8 cellular contexts compared by ENCODE assay signal in genomic region chr2:113891265-113891959, GRCh38. TPM values are rescaled to one million over a fixed set of nuclear protein-coding genes. Genes with fewer than 3 reads are reported as not detected.
A peak's percentile ranks its signal among the peaks of the same experiment; 100 is the strongest.
DNase-seq lines count a peak whose midpoint lies in the region; ATAC-seq lines count a peak whose summit lies in the region.

No MANE protein-coding gene starts in this region.

- peak overlapping the region; percentile 93 for H3K4me3 ChIP-seq in iPS-15b (ENCODE audit: low read depth, low read length)

- H3K4me3 Mint-ChIP-seq in activated T-helper 1 cell treated with anti-CD3 and anti-CD28 coated beads, Interleukin-12 subunit alpha, Interleukin-12 subunit beta, Interleukin-2, Interleukin-4 antibody, amounts not matched to agents 30 ng/mL and 10 ng/mL and 1 ng/mL, durations not matched to agents 14 hours and 24 hours and 36 hours: peak overlapping the region; percentile 100
- peak overlapping the region; percentile 88 to 99 for H3K4me3 Mint-ChIP-seq in stimulated activated naive CD8-positive, alpha-beta T cell treated with anti-CD3 and anti-CD28 coated beads, Interleukin-15, amount 100 ng/mL, for 72 hours

- no peak for ATAC-seq in stimulated activated naive CD8-positive, alpha-beta T cell treated with anti-CD3 and anti-CD28 coated beads, Interleukin-15, amount 100 ng/mL, for 72 hours
- ATAC-seq in GM21381 (IDR thresholded peaks at IDR 0.05; ENCODE audit: unreplicated experiment): no peak

- H3K4me1 Mint-ChIP-seq in activated T-helper 1 cell treated with anti-CD3 and anti-CD28 coated beads, Interleukin-12 subunit alpha, Interleukin-12 subunit beta, Interleukin-2, Interleukin-4 antibody, amounts not matched to agents 30 ng/mL and 10 ng/mL and 1 ng/mL, durations not matched to agents 14 hours and 24 hours and 36 hours (ENCODE audit: low read depth): peaks cover 85% of the 10 kb centered on the region
- peaks cover 75% of the 10 kb centered on the region for H3K4me1 Mint-ChIP-seq in stimulated activated naive CD8-positive, alpha-beta T cell treated with anti-CD3 and anti-CD28 coated beads, Interleukin-15, amount 100 ng/mL, for 72 hours

- peaks cover 22% of the 10 kb centered on the region for H3K4me1 ChIP-seq in iPS-15b (ENCODE audit: control insufficient read depth, insufficient read depth, low read length)

- no peaks in the 10 kb centered on the region for H3K27me3 ChIP-seq in iPS-15b (ENCODE audit: control insufficient read depth, insufficient read depth, low read length)

- peaks cover 59% of the 10 kb centered on the region for H3K36me3 Mint-ChIP-seq in activated T-helper 1 cell treated with anti-CD3 and anti-CD28 coated beads, Interleukin-12 subunit alpha, Interleukin-12 subunit beta, Interleukin-2, Interleukin-4 antibody, amounts not matched to agents 30 ng/mL and 10 ng/mL and 1 ng/mL, durations not matched to agents 14 hours and 24 hours and 36 hours (ENCODE audit: low read depth)

- H3K9me3 Mint-ChIP-seq in activated T-helper 1 cell treated with anti-CD3 and anti-CD28 coated beads, Interleukin-12 subunit alpha, Interleukin-12 subunit beta, Interleukin-2, Interleukin-4 antibody, amounts not matched to agents 30 ng/mL and 10 ng/mL and 1 ng/mL, durations not matched to agents 14 hours and 24 hours and 36 hours: no peaks in the 10 kb centered on the region
- H3K9me3 Mint-ChIP-seq in stimulated activated naive CD8-positive, alpha-beta T cell treated with anti-CD3 and anti-CD28 coated beads, Interleukin-15, amount 100 ng/mL, for 72 hours: no peaks in the 10 kb centered on the region

- intact Hi-C loops in activated T-helper 1 cell treated with anti-CD3 and anti-CD28 coated beads, Interleukin-12 subunit alpha, Interleukin-12 subunit beta, Interleukin-2, Interleukin-4 antibody, amounts not matched to agents 30 ng/mL and 10 ng/mL and 1 ng/mL, durations not matched to agents 14 hours and 24 hours and 36 hours (cut with micrococcal nuclease): no loop called here

- DNase-seq in NCI-H2171 treated with DMSO at 0.1 percent for 48 hours (lab: John Stamatoyannopoulos, UW) (peak; percentile 16), NCI-H2171 (lab: John Stamatoyannopoulos, UW) (no peak), kidney tubule cell (ENCODE audit: low spot score) (no peak), NCI-H146 (lab: John Stamatoyannopoulos, UW) (no peak)
- no peak for DNase-seq in activated T-helper 1 cell treated with anti-CD3 and anti-CD28 coated beads, Interleukin-12 subunit alpha, Interleukin-12 subunit beta, Interleukin-2, Interleukin-4 antibody, amounts not matched to agents 30 ng/mL and 10 ng/mL and 1 ng/mL, durations not matched to agents 14 hours and 24 hours and 36 hours (ENCODE audit: low spot score)
- no peak for DNase-seq in stimulated activated naive CD8-positive, alpha-beta T cell treated with anti-CD3 and anti-CD28 coated beads, Interleukin-15, amount 100 ng/mL, for 72 hours

- no peaks in the 10 kb centered on the region for H3K36me3 ChIP-seq in iPS-15b (ENCODE audit: control insufficient read depth, insufficient read depth, low read length)

- no peaks in the 10 kb centered on the region for H3K9me3 ChIP-seq in iPS-15b (ENCODE audit: control insufficient read depth, insufficient read depth, low read length)

- no peaks in the 10 kb centered on the region for H3K27me3 Mint-ChIP-seq in activated T-helper 1 cell treated with anti-CD3 and anti-CD28 coated beads, Interleukin-12 subunit alpha, Interleukin-12 subunit beta, Interleukin-2, Interleukin-4 antibody, amounts not matched to agents 30 ng/mL and 10 ng/mL and 1 ng/mL, durations not matched to agents 14 hours and 24 hours and 36 hours (ENCODE audit: insufficient read depth)
- H3K27me3 Mint-ChIP-seq in stimulated activated naive CD8-positive, alpha-beta T cell treated with anti-CD3 and anti-CD28 coated beads, Interleukin-15, amount 100 ng/mL, for 72 hours: no peaks in the 10 kb centered on the region

- H3K9ac ChIP-seq in iPS-15b (ENCODE audit: low read depth, low read length): peak overlapping the region; percentile 50

- peak overlapping the region; percentile 99 for H3K27ac Mint-ChIP-seq in activated T-helper 1 cell treated with anti-CD3 and anti-CD28 coated beads, Interleukin-12 subunit alpha, Interleukin-12 subunit beta, Interleukin-2, Interleukin-4 antibody, amounts not matched to agents 30 ng/mL and 10 ng/mL and 1 ng/mL, durations not matched to agents 14 hours and 24 hours and 36 hours
- peak overlapping the region; percentile 99 for H3K27ac Mint-ChIP-seq in stimulated activated naive CD8-positive, alpha-beta T cell treated with anti-CD3 and anti-CD28 coated beads, Interleukin-15, amount 100 ng/mL, for 72 hours

RNA-seq across cellular contexts. Expression of gene ACTR3, which starts 1.5 kb away (rescaled TPM):
- 440 and 451 TPM in 2 replicates for total RNA-seq in activated T-helper 1 cell treated with anti-CD3 and anti-CD28 coated beads, Interleukin-12 subunit alpha, Interleukin-12 subunit beta, Interleukin-2, Interleukin-4 antibody, amounts not matched to agents 30 ng/mL and 10 ng/mL and 1 ng/mL, durations not matched to agents 14 hours and 24 hours and 36 hours
